In genomic region chr5:177530638-177531037, GRCh38 we compare ENCODE assay signal across 28 cellular contexts. TPM values are rescaled to one million over a fixed set of nuclear protein-coding genes. Genes with fewer than 3 reads are reported as not detected.
DNase-seq lines count a peak whose midpoint lies in the region; ATAC-seq and TF ChIP-seq lines count a peak whose summit lies in the region.
"Had no signal": no experiment of that assay in that cellular context is flagged by ENCODE, and none has a peak within 500 bp of the region (broad histone marks: within the 10 kb centered on the region; RNA-seq: fewer than 3 reads in every experiment).

No MANE protein-coding gene starts in this region.

- H3K9me3 Mint-ChIP-seq in activated naive CD4-positive, alpha-beta T cell treated with anti-CD3 and anti-CD28 coated beads for 36 hours = no peaks in the 10 kb centered on the region
- H3K9me3 Mint-ChIP-seq in activated naive CD8-positive, alpha-beta T cell treated with anti-CD3 and anti-CD28 coated beads, Interleukin-2, amount 50 U/mL, for 24 hours = no peaks in the 10 kb centered on the region
- H3K9me3 Mint-ChIP-seq in CD4-positive, alpha-beta memory T cell = no peaks in the 10 kb centered on the region
- H3K9me3 Mint-ChIP-seq: activated B cell treated with CpG ODN at 0.5 μM for 24 hours had no signal

- 41% methylated on average over 3 of the region's 3 CpGs for WGBS in right cardiac atrium
- WGBS in spleen, 5 donors = 81 to 96% (median 87%) methylated on average over 3 of the region's 3 CpGs

- no peak for TF ChIP-seq POLR2A in spleen (IDR thresholded peaks at IDR 0.05)

- intact Hi-C loops in activated naive CD4-positive, alpha-beta T cell treated with anti-CD3 and anti-CD28 coated beads for 36 hours (cut with micrococcal nuclease) = no loop called here
- intact Hi-C loops in right cardiac atrium (cut with DNase I) = no loop called here
- intact Hi-C loops in spleen (cut with DNase I; ENCODE audit: low total_unique reads) = no loop called here
- intact Hi-C loops in CD4-positive, alpha-beta memory T cell (cut with micrococcal nuclease) = no loop called here

- CTCF ChIA-PET in activated naive CD4-positive, alpha-beta T cell treated with anti-CD3 and anti-CD28 coated beads for 36 hours (lab: Charles Lee) = interaction anchor here (1.1 kb wide), 2 partner anchors 30 to 75 kb away, joined by 3 read pairs; no protein-coding TSS in a partner anchor
- CTCF ChIA-PET in CD4-positive, alpha-beta memory T cell (lab: Charles Lee; ENCODE audit: partially characterized antibody) = interaction anchor here (2.2 kb wide), 1 partner anchor 30 kb away, joined by 7 read pairs; no protein-coding TSS in a partner anchor

- H3K27me3 ChIP-seq in right cardiac atrium (ENCODE audit: control insufficient read depth, insufficient read depth) (no peaks in the 10 kb centered on the region), spleen (replicated peaks in 1 of 7) (no peaks in the 10 kb centered on the region)
- H3K27me3 ChIP-seq in CD4-positive, alpha-beta memory T cell (ENCODE audit: insufficient read depth, low read length) = no peaks in the 10 kb centered on the region
- H3K27me3 ChIP-seq: hepatocyte, MG63, vagina had no signal

- no peak overlapping the region for H3K4me3 ChIP-seq in right cardiac atrium (ENCODE audit: low read length)
- H3K4me3 ChIP-seq in spleen = no peak overlapping the region
- no peak overlapping the region for H3K4me3 ChIP-seq in CD4-positive, alpha-beta memory T cell (ENCODE audit: low read length in 2 of 2)
- H3K4me3 ChIP-seq: A549, hepatocyte, MG63, vagina had no signal

- no peak overlapping the region for H3K27ac ChIP-seq in right cardiac atrium (ENCODE audit: low read length)
- H3K27ac ChIP-seq in spleen = no peak overlapping the region
- no peak overlapping the region for H3K27ac ChIP-seq in CD4-positive, alpha-beta memory T cell (ENCODE audit: low read depth, low read length)
- H3K27ac ChIP-seq: A549, hepatocyte, vagina had no signal

- peaks cover 8% of the 10 kb centered on the region for H3K36me3 Mint-ChIP-seq in activated naive CD4-positive, alpha-beta T cell treated with anti-CD3 and anti-CD28 coated beads for 36 hours (ENCODE audit: low read depth)
- H3K36me3 Mint-ChIP-seq in activated naive CD8-positive, alpha-beta T cell treated with anti-CD3 and anti-CD28 coated beads, Interleukin-2, amount 50 U/mL, for 24 hours (ENCODE audit: low read depth) = peaks cover 22% of the 10 kb centered on the region
- H3K36me3 Mint-ChIP-seq in CD4-positive, alpha-beta memory T cell = peaks cover 28 to 36% of the 10 kb centered on the region in 2 donors

- no peaks in the 10 kb centered on the region for H3K4me1 Mint-ChIP-seq in activated naive CD4-positive, alpha-beta T cell treated with anti-CD3 and anti-CD28 coated beads for 36 hours (ENCODE audit: low read depth)
- no peaks in the 10 kb centered on the region for H3K4me1 Mint-ChIP-seq in activated naive CD8-positive, alpha-beta T cell treated with anti-CD3 and anti-CD28 coated beads, Interleukin-2, amount 50 U/mL, for 24 hours
- peaks cover 0 to 5% (median 2%) of the 10 kb centered on the region in 4 donors for H3K4me1 Mint-ChIP-seq in CD4-positive, alpha-beta memory T cell
- H3K4me1 Mint-ChIP-seq: activated B cell treated with CpG ODN at 0.5 μM for 24 hours had no signal

- peaks cover 0 to 100% (median 84%) of the 10 kb centered on the region in 6 donors for H3K36me3 ChIP-seq in spleen
- H3K36me3 ChIP-seq in CD4-positive, alpha-beta memory T cell (ENCODE audit: insufficient read depth, low read length) = peaks cover 43% of the 10 kb centered on the region

- H3K4me3 Mint-ChIP-seq in activated naive CD4-positive, alpha-beta T cell treated with anti-CD3 and anti-CD28 coated beads for 36 hours = no peak overlapping the region
- H3K4me3 Mint-ChIP-seq in activated naive CD8-positive, alpha-beta T cell treated with anti-CD3 and anti-CD28 coated beads, Interleukin-2, amount 50 U/mL, for 24 hours = no peak overlapping the region
- no peak overlapping the region for H3K4me3 Mint-ChIP-seq in CD4-positive, alpha-beta memory T cell
- H3K4me3 Mint-ChIP-seq: activated B cell treated with CpG ODN at 0.5 μM for 24 hours had no signal

- POLR2A ChIA-PET in CD4-positive, alpha-beta memory T cell (lab: Charles Lee; ENCODE audit: partially characterized antibody) = interaction anchor here (1.1 kb wide), 1 partner anchor 10 kb away, joined by 5 read pairs; no protein-coding TSS in a partner anchor

- H3K27me3 Mint-ChIP-seq in activated naive CD4-positive, alpha-beta T cell treated with anti-CD3 and anti-CD28 coated beads for 36 hours (ENCODE audit: low read depth) = no peaks in the 10 kb centered on the region
- H3K27me3 Mint-ChIP-seq in activated naive CD8-positive, alpha-beta T cell treated with anti-CD3 and anti-CD28 coated beads, Interleukin-2, amount 50 U/mL, for 24 hours = no peaks in the 10 kb centered on the region
- H3K27me3 Mint-ChIP-seq in CD4-positive, alpha-beta memory T cell = no peaks in the 10 kb centered on the region
- H3K27me3 Mint-ChIP-seq: activated B cell treated with CpG ODN at 0.5 μM for 24 hours, progenitor cell of endocrine pancreas had no signal

- no peak for DNase-seq in activated naive CD4-positive, alpha-beta T cell treated with anti-CD3 and anti-CD28 coated beads for 36 hours
- no peak for DNase-seq in activated naive CD4-positive, alpha-beta T cell treated with Interleukin-2 at 50 U/mL for 16 hours
- DNase-seq in activated naive CD8-positive, alpha-beta T cell treated with anti-CD3 and anti-CD28 coated beads, Interleukin-2, amount 50 U/mL, for 24 hours = no peak
- DNase-seq in right cardiac atrium = no peak
- DNase-seq in spleen = peak; percentile 11
- no peak for DNase-seq in CD4-positive, alpha-beta memory T cell
- DNase-seq in hypothalamus (lab: John Stamatoyannopoulos, UW) = no peak
- DNase-seq: activated B cell treated with CpG ODN at 0.5 μM for 24 hours; activated CD4-positive, alpha-beta T cell treated with anti-CD3 and anti-CD28 coated beads, Interleukin-2, amount 50 U/mL, for 4 hours; activated naive CD4-positive, alpha-beta T cell; cerebellar nuclear complex; GOT3; KBM-7; MG63; midbrain; NCI-H1417; NCI-H2081; NCI-H226; NCI-H774; SHP77 treated with DMSO at 0.1 percent for 48 hours; small intestine; stimulated activated CD4-positive, alpha-beta T cell treated with anti-CD3 and anti-CD28 coated beads, Interleukin-2, amount 100 ng/mL, for 24 hours; SW 1271 had no signal

- ATAC-seq in activated naive CD8-positive, alpha-beta T cell treated with anti-CD3 and anti-CD28 coated beads, Interleukin-2, amount 50 U/mL, for 24 hours = no peak
- peak; percentile 43 to 47 for ATAC-seq in right cardiac atrium
- no peak for ATAC-seq in GM21786 (IDR thresholded peaks at IDR 0.05; ENCODE audit: unreplicated experiment)
- ATAC-seq: A549 had no signal

- peak overlapping the region; percentile 32 for H3K27ac Mint-ChIP-seq in activated naive CD4-positive, alpha-beta T cell treated with anti-CD3 and anti-CD28 coated beads for 36 hours
- H3K27ac Mint-ChIP-seq in activated naive CD8-positive, alpha-beta T cell treated with anti-CD3 and anti-CD28 coated beads, Interleukin-2, amount 50 U/mL, for 24 hours = peak overlapping the region; percentile 36
- H3K27ac Mint-ChIP-seq in CD4-positive, alpha-beta memory T cell = peak overlapping the region in 3 of 7 donors; percentile 22 to 74 (median 66)
- H3K27ac Mint-ChIP-seq: activated B cell treated with CpG ODN at 0.5 μM for 24 hours, progenitor cell of endocrine pancreas had no signal

- TF ChIP-seq CTCF in spleen (IDR thresholded peaks at IDR 0.05 in 8 of 11, conservative IDR thresholded peaks at IDR 0.05 in 3 of 11) = no peak

- no peaks in the 10 kb centered on the region for H3K4me1 ChIP-seq in right cardiac atrium (ENCODE audit: control insufficient read depth, insufficient read depth, low read length)
- H3K4me1 ChIP-seq in spleen = no peaks in the 10 kb centered on the region
- no peaks in the 10 kb centered on the region for H3K4me1 ChIP-seq in CD4-positive, alpha-beta memory T cell (ENCODE audit: insufficient read depth, low read length)
- H3K4me1 ChIP-seq: A549 had no signal

- H3K9me3 ChIP-seq in right cardiac atrium (ENCODE audit: control insufficient read depth, low read length) (no peaks in the 10 kb centered on the region), spleen (no peaks in the 10 kb centered on the region)
- no peaks in the 10 kb centered on the region for H3K9me3 ChIP-seq in CD4-positive, alpha-beta memory T cell (ENCODE audit: control insufficient read depth in 1 of 2, low read length in 2 of 2)
- H3K9me3 ChIP-seq: A549, MG63, vagina had no signal

RNA-seq across cellular contexts. Expression of gene DDX41, which starts 13.9 kb away (rescaled TPM):
- 100 to 1,000 TPM; 142 to 147 TPM for total RNA-seq in activated naive CD4-positive, alpha-beta T cell treated with anti-CD3 and anti-CD28 coated beads for 36 hours
- total RNA-seq in right cardiac atrium (10 to 100 TPM; 36.0 to 43.5 (median 40.3) TPM), spleen (100 to 1,000 TPM in 2 of 7 donors, 10 to 100 TPM in 5; 68.9 to 126 (median 91.8) TPM)
- polyA plus RNA-seq in right cardiac atrium (30.5 TPM), spleen (10 to 100 TPM; 68.9 to 99.4 (median 92.9) TPM)
- total RNA-seq in CD4-positive, alpha-beta memory T cell = 10 to 100 TPM; 72.9 to 80.3 TPM
- polyA plus RNA-seq in CD4-positive, alpha-beta memory T cell = 10 to 100 TPM; 47.6 to 51.2 TPM

RNA-seq across cellular contexts. Expression of gene DOK3, which starts 21.0 kb away (rescaled TPM):
- 1 to 10 TPM in 1 of 2 experiments, under 1 TPM in 1; 0.37 to 1.3 TPM for total RNA-seq in activated naive CD4-positive, alpha-beta T cell treated with anti-CD3 and anti-CD28 coated beads for 36 hours
- 1 to 10 TPM; 3.1 to 4.5 (median 3.9) TPM for total RNA-seq in right cardiac atrium
- polyA plus RNA-seq in right cardiac atrium = 1.4 TPM
- 100 to 1,000 TPM; 111 to 231 (median 149) TPM for total RNA-seq in spleen
- 100 to 1,000 TPM in 1 of 3 donors, 10 to 100 TPM in 2; 69.9 to 144 (median 98.4) TPM for polyA plus RNA-seq in spleen
- total RNA-seq in CD4-positive, alpha-beta memory T cell = 1 to 10 TPM; 3.7 to 3.9 TPM
- under 1 TPM in 1 of 2 donors, not detected in 1; 0.69 TPM for polyA plus RNA-seq in CD4-positive, alpha-beta memory T cell

RNA-seq across cellular contexts. Expression of gene FAM193B, which starts 23.7 kb away (rescaled TPM):
- 10 to 100 TPM; 87.4 to 87.8 TPM for total RNA-seq in activated naive CD4-positive, alpha-beta T cell treated with anti-CD3 and anti-CD28 coated beads for 36 hours
- total RNA-seq in right cardiac atrium (10 to 100 TPM; 24.9 to 34.2 (median 27.7) TPM), spleen (100 to 1,000 TPM in 5 of 7 donors, 10 to 100 TPM in 2; 86.9 to 155 (median 116) TPM)
- polyA plus RNA-seq in right cardiac atrium (41.8 TPM), spleen (100 to 1,000 TPM; 145 to 364 (median 348) TPM)
- 100 to 1,000 TPM; 233 to 252 TPM for total RNA-seq in CD4-positive, alpha-beta memory T cell
- 1 to 10 TPM; 1.9 to 7.0 TPM for polyA plus RNA-seq in CD4-positive, alpha-beta memory T cell

RNA-seq across cellular contexts. Expression of gene PDLIM7, which starts 33.2 kb away (rescaled TPM):
- 10 to 100 TPM; 41.2 to 42.2 TPM for total RNA-seq in activated naive CD4-positive, alpha-beta T cell treated with anti-CD3 and anti-CD28 coated beads for 36 hours
- 10 to 100 TPM; 35.0 to 71.5 (median 47.0) TPM for total RNA-seq in right cardiac atrium
- polyA plus RNA-seq in right cardiac atrium = 61.9 TPM
- total RNA-seq in spleen = 100 to 1,000 TPM in 3 of 7 donors, 10 to 100 TPM in 4; 44.8 to 220 (median 86.4) TPM
- polyA plus RNA-seq in spleen = 100 to 1,000 TPM in 1 of 3 donors, 10 to 100 TPM in 2; 42.5 to 125 (median 59.2) TPM
- total RNA-seq in CD4-positive, alpha-beta memory T cell = 1 to 10 TPM; 5.8 to 7.3 TPM
- polyA plus RNA-seq in CD4-positive, alpha-beta memory T cell = 1 to 10 TPM; 3.3 to 3.5 TPM

RNA-seq across cellular contexts. Expression of gene DBN1, which starts 57.2 kb away (rescaled TPM):
- 10 to 100 TPM; 20.8 to 22.4 TPM for total RNA-seq in activated naive CD4-positive, alpha-beta T cell treated with anti-CD3 and anti-CD28 coated beads for 36 hours
- total RNA-seq in right cardiac atrium (10 to 100 TPM; 15.3 to 44.8 (median 25.3) TPM), spleen (10 to 100 TPM; 13.0 to 26.5 (median 17.6) TPM)
- polyA plus RNA-seq in right cardiac atrium (17.7 TPM), spleen (10 to 100 TPM in 1 of 3 donors, 1 to 10 TPM in 2; 6.8 to 16.3 (median 7.6) TPM)
- total RNA-seq in CD4-positive, alpha-beta memory T cell = 1 to 10 TPM in 1 of 2 experiments, under 1 TPM in 1; 0.99 to 1.2 TPM
- under 1 TPM in 1 of 2 donors, not detected in 1; 0.49 TPM for polyA plus RNA-seq in CD4-positive, alpha-beta memory T cell

Comparison
In these comparisons a context has a peak if more than half of its experiments do, and no peak if none do; other contexts are left out.
1. ATAC-seq: peak in right cardiac atrium (2 of 2); none in activated naive CD8-positive, alpha-beta T cell treated with anti-CD3 and anti-CD28 coated beads, Interleukin-2, amount 50 U/mL, for 24 hours (single experiment) and GM21786 (single experiment).
2. RNA of gene DOK3, which starts 21.0 kb away (total RNA-seq): 111 to 231 TPM in spleen; 3.1 to 4.5 TPM in right cardiac atrium, 3.7 to 3.9 TPM in CD4-positive, alpha-beta memory T cell and 0.37 to 1.3 TPM in activated naive CD4-positive, alpha-beta T cell treated with anti-CD3 and anti-CD28 coated beads for 36 hours; every median in the first group is over 10 times any median in the second.